Comparison of ENCODE assay signal across 8 cellular contexts in the genomic region with DNA sequence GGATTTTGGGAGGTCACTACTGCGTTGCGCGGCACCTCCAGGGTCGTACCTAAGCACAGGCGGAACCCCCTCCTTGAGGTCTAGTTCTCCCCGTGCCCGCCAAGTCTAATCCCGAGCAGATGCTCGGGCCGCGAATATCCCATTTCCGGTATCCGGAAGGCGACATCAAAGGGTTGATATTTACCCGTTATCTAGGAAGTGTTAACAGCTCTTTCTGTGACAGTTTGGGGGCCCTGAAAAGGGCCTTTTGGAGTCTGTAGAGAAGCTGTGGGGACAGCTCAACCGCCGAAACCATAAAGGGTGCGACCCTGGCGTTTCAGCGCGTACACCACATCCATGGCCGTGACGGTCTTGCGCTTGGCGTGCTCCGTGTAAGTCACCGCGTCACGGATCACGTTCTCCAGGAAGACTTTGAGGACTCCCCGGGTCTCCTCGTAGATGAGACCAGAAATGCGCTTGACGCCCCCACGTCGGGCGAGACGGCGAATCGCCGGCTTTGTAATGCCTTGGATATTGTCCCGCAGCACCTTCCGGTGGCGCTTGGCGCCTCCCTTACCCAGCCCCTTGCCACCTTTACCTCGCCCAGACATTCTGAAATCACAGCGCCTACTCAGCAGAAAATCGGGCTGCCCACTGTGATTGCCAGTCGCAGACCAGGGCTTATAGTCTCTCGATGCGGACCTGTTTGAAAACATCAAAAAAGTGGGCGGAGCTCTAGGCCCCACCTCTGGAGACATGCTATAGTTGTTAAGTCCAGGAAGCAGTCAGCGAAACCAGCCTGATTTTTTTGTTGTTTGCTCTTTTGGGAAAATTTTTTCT. TPM values are rescaled to one million over a fixed set of nuclear protein-coding genes. Genes with fewer than 3 reads are reported as not detected.
A peak's percentile ranks its signal among the peaks of the same experiment; 100 is the strongest.
DNase-seq lines count a peak whose midpoint lies in the region; ATAC-seq and TF ChIP-seq lines count a peak whose summit lies in the region.

No MANE protein-coding gene starts in this region.

- peak overlapping the region; percentile 98 for H3K4me2 ChIP-seq in parathyroid adenoma (ENCODE audit: low read length)

- H3K27me3 ChIP-seq in parathyroid adenoma (ENCODE audit: control insufficient read depth, insufficient read depth, low read length) (no peaks in the 10 kb centered on the region), tibial nerve (no peaks in the 10 kb centered on the region)

- TF ChIP-seq EP300 in tibial nerve (IDR thresholded peaks at IDR 0.05), result peak; percentile 83 to 100

- H3K9me3 ChIP-seq in parathyroid adenoma (ENCODE audit: control insufficient read depth, low read length) (no peaks in the 10 kb centered on the region), tibial nerve (peaks cover 0 to 4% (median 0%) of the 10 kb centered on the region in 4 donors)

- peak overlapping the region; percentile 98 for H3K27ac ChIP-seq in parathyroid adenoma
- H3K27ac ChIP-seq in tibial nerve, result peak overlapping the region; percentile 83 to 96 (median 94)

- ATAC-seq in HG02588 (IDR thresholded peaks at IDR 0.05; ENCODE audit: unreplicated experiment), result peak; percentile 15

- peak overlapping the region; percentile 59 for H3K9ac ChIP-seq in parathyroid adenoma

- peak; percentile 90 to 92 for TF ChIP-seq POLR2A in tibial nerve (IDR thresholded peaks at IDR 0.05)

- 0 to 1% methylated on average over 32 to 46 of the region's 53 CpGs for WGBS in tibial nerve, 2 donors

- TF ChIP-seq CTCF in parathyroid adenoma (IDR thresholded peaks at IDR 0.05) (peak; percentile 6), tibial nerve (IDR thresholded peaks at IDR 0.05) (peak in 2 of 5 experiments; percentile 12 to 21)

- H3K4me1 ChIP-seq in parathyroid adenoma (peaks cover 3% of the 10 kb centered on the region), tibial nerve (peaks cover 0 to 42% (median 12%) of the 10 kb centered on the region in 4 donors)

- intact Hi-C loops in cardiac septum (cut with DNase I), result loop anchor here (1.0 to 10.0 kb wide), 5 partner anchors 33 to 1114 kb away; partner anchors contain the start of genes ART4, C12orf60, STRAP and WBP11

- peak overlapping the region; percentile 97 for H3K4me3 ChIP-seq in parathyroid adenoma (ENCODE audit: low read depth, low read length)
- H3K4me3 ChIP-seq in tibial nerve, result peak overlapping the region; percentile 78 to 90 (median 81)

- H2AFZ ChIP-seq in parathyroid adenoma, result peak overlapping the region; percentile 90

- H3K36me3 ChIP-seq in parathyroid adenoma (ENCODE audit: control insufficient read depth, insufficient read depth, low read length) (no peaks in the 10 kb centered on the region), tibial nerve (peaks cover 0 to 11% (median 0%) of the 10 kb centered on the region in 3 donors)

- DNase-seq in GM04503 (ENCODE audit: low read depth) (peak; percentile 78), NCI-H1092 (lab: John Stamatoyannopoulos, UW) (peak; percentile 89), SKM-1 treated with dmso at 0.1 percent for 144 hours (lab: John Stamatoyannopoulos, UW; ENCODE audit: unreplicated experiment) (peak; percentile 28), cardiac septum (ENCODE audit: low spot score) (peak; percentile 95), tibial nerve (ENCODE audit: low spot score in 2 of 2) (peak; percentile 97 to 100)
- peak; percentile 84 for DNase-seq in activated naive CD8-positive, alpha-beta T cell treated with anti-CD3 and anti-CD28 coated beads, Interleukin-2, amount 50 U/mL, for 16 hours (ENCODE audit: low read depth, low spot score)

- peaks cover 7% of the 10 kb centered on the region for H3K79me2 ChIP-seq in parathyroid adenoma

RNA-seq across cellular contexts. Expression of gene WBP11, which starts 32.6 kb away (rescaled TPM):
- 51.7 TPM for total RNA-seq in cardiac septum
- 10 to 100 TPM; 11.7 to 22.6 (median 19.2) TPM for total RNA-seq in tibial nerve

RNA-seq across cellular contexts. Expression of gene C12orf60, which starts 32.8 kb away (rescaled TPM):
- total RNA-seq in cardiac septum (2.5 TPM), tibial nerve (1 to 10 TPM in 1 of 4 donors, under 1 TPM in 3; 0.20 to 2.1 (median 0.89) TPM)

RNA-seq across cellular contexts. Expression of gene SMCO3, which starts 43.3 kb away (rescaled TPM):
- not detected for total RNA-seq in cardiac septum
- 10 to 100 TPM in 1 of 4 donors, 1 to 10 TPM in 3; 1.2 to 10.5 (median 6.2) TPM for total RNA-seq in tibial nerve

Comparison
In these comparisons a context has a peak if more than half of its experiments do, and no peak if none do; other contexts are left out.
1. Peak in every context shown above with its lines: DNase-seq, ATAC-seq, H3K4me3 ChIP-seq and H3K27ac ChIP-seq.
2. DNase-seq: peak in every context shown above with its lines; median percentile 98 in tibial nerve; 95 in cardiac septum; 89 in NCI-H1092; 84 in activated naive CD8-positive, alpha-beta T cell treated with anti-CD3 and anti-CD28 coated beads, Interleukin-2, amount 50 U/mL, for 16 hours; 78 in GM04503; 28 in SKM-1 treated with dmso at 0.1 percent for 144 hours.